2 cellular contexts compared by ENCODE assay signal in the genomic region with DNA sequence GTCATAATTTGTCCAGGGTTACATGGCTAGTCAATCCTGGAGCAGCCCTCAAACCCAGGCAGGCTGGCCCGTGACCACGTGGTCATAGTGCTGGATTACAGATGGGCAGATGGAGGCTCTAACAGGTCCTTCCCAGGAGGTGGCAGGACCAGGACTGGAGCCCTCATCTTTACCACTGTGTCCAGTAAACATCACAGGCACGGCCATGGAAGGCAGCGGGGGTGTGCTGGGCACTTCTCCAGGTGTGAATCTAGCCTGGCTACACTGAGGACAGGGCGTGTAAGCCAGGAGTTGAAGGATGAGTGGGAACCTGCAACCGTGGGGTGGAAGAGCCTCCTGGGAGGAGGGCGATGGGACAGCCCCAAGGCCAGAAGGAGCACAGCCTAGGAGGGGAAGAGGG.
TF ChIP-seq lines count a peak whose summit lies in the region.

No MANE protein-coding gene starts in this region.

TF ChIP-seq in PFSK-1, 5 proteins besides CTCF, POLR2A, EP300 and RAD21:
- TF ChIP-seq TAF1 (IDR thresholded peaks at IDR 0.05; ENCODE audit: borderline replicate concordance, insufficient read depth, low read length) (no peak), FOXP2 (optimal IDR thresholded peaks at IDR 0.05; ENCODE audit: borderline replicate concordance, extremely low read depth, extremely low read length, insufficient read depth) (no peak), POLR2AphosphoS5 (IDR thresholded peaks at IDR 0.05; ENCODE audit: low read depth, low read length) (0 out of 2 replicates have a peak, but pooled peaks have one; percentile 16)

TF ChIP-seq in HepG2, 621 proteins besides CTCF, POLR2A, EP300 and RAD21:
- TF ChIP-seq ZBTB42 (CRISPR knock-in tag; IDR thresholded peaks at IDR 0.05) (no peak), RFX3 (CRISPR knock-in tag; IDR thresholded peaks at IDR 0.05) (no peak)
TF ChIP-seq in HepG2: peak in this region for 0.
